ENCODE assay signal across 8 cellular contexts in genomic region chr3:141412087-141412935, GRCh38. TPM values are rescaled to one million over a fixed set of nuclear protein-coding genes. Genes with fewer than 3 reads are reported as not detected.
A peak's percentile ranks its signal among the peaks of the same experiment; 100 is the strongest.
DNase-seq lines count a peak whose midpoint lies in the region; ATAC-seq and TF ChIP-seq lines count a peak whose summit lies in the region.

No MANE protein-coding gene starts in this region.

- peaks cover 40% of the 10 kb centered on the region for H3K36me3 Mint-ChIP-seq in CD4-positive, CD25-positive, alpha-beta regulatory T cell

- H3K4me3 ChIP-seq in CD4-positive, CD25-positive, alpha-beta regulatory T cell (ENCODE audit: low read depth, low read length): peak overlapping the region; percentile 76
- H3K4me3 ChIP-seq in HAP-1 (no peak overlapping the region), heart right ventricle (peak overlapping the region in 9 of 10 donors; percentile 9 to 49 (median 40)), rectal smooth muscle tissue (ENCODE audit: low read length) (peak overlapping the region; percentile 40)

- in situ Hi-C loops in HAP-1 (cut with MboI; ENCODE audit: low sequenced_read_pairs): no loop called here

- H3K27me3 Mint-ChIP-seq in CD4-positive, CD25-positive, alpha-beta regulatory T cell: no peaks in the 10 kb centered on the region

- DNase-seq in CD4-positive, CD25-positive, alpha-beta regulatory T cell: peak; percentile 48 to 87 (median 73)
- peak; percentile 30 to 48 for DNase-seq in HAP-1 (ENCODE audit: low spot score in 2 of 2)
- DNase-seq in OCI-M1 (lab: John Stamatoyannopoulos, UW): peak; percentile 81
- DNase-seq in activated naive CD8-positive, alpha-beta T cell treated with anti-CD3 and anti-CD28 coated beads, Interleukin-2, amount 50 U/mL, for 16 hours (ENCODE audit: low read depth, low spot score): peak; percentile 11
- DNase-seq in heart right ventricle: peak in 1 of 2 donors; percentile 75
- DNase-seq in NOMO-1 (lab: John Stamatoyannopoulos, UW; ENCODE audit: unreplicated experiment in 2 of 2): no peak
- no peak for DNase-seq in MV-4-11 (lab: John Stamatoyannopoulos, UW)

- peaks cover 33 to 98% (median 78%) of the 10 kb centered on the region in 4 donors for H3K4me1 Mint-ChIP-seq in CD4-positive, CD25-positive, alpha-beta regulatory T cell

- H3K27me3 ChIP-seq in CD4-positive, CD25-positive, alpha-beta regulatory T cell (ENCODE audit: control insufficient read depth, insufficient read depth, low read length): no peaks in the 10 kb centered on the region
- H3K27me3 ChIP-seq in HAP-1 (ENCODE audit: low read depth) (no peaks in the 10 kb centered on the region), heart right ventricle (no peaks in the 10 kb centered on the region), rectal smooth muscle tissue (ENCODE audit: control insufficient read depth, insufficient read depth, low read length) (no peaks in the 10 kb centered on the region)

- ATAC-seq in CD4-positive, CD25-positive, alpha-beta regulatory T cell (ENCODE audit: low read depth in 2 of 2): peak; percentile 57 to 58
- ATAC-seq in heart right ventricle: peak; percentile 19 to 81 (median 70)

- peaks cover 77% of the 10 kb centered on the region for H3K4me1 ChIP-seq in CD4-positive, CD25-positive, alpha-beta regulatory T cell (ENCODE audit: control insufficient read depth, insufficient read depth, low read length, poor library complexity, severe bottlenecking)
- H3K4me1 ChIP-seq in HAP-1: peaks cover 17% of the 10 kb centered on the region
- peaks cover 17 to 99% (median 95%) of the 10 kb centered on the region in 9 donors for H3K4me1 ChIP-seq in heart right ventricle
- H3K4me1 ChIP-seq in rectal smooth muscle tissue (ENCODE audit: control insufficient read depth, insufficient read depth, low read length): peaks cover 57% of the 10 kb centered on the region

- no peaks in the 10 kb centered on the region for H3K9me3 Mint-ChIP-seq in CD4-positive, CD25-positive, alpha-beta regulatory T cell

- WGBS in heart right ventricle, 2 donors: 5% methylated on average over 10 of the region's 10 CpGs

- peak overlapping the region; percentile 92 for H3K27ac ChIP-seq in CD4-positive, CD25-positive, alpha-beta regulatory T cell (ENCODE audit: insufficient read depth, low read length, poor library complexity, severe bottlenecking)
- H3K27ac ChIP-seq in heart right ventricle (peak overlapping the region; percentile 88 to 99 (median 96)), rectal smooth muscle tissue (ENCODE audit: low read depth, low read length) (peak overlapping the region; percentile 86)

- peak overlapping the region; percentile 73 to 92 (median 87) for H3K4me3 Mint-ChIP-seq in CD4-positive, CD25-positive, alpha-beta regulatory T cell

- peak overlapping the region; percentile 97 to 99 (median 99) for H3K27ac Mint-ChIP-seq in CD4-positive, CD25-positive, alpha-beta regulatory T cell

- peaks cover 37% of the 10 kb centered on the region for H3K36me3 ChIP-seq in CD4-positive, CD25-positive, alpha-beta regulatory T cell (ENCODE audit: control insufficient read depth, insufficient read depth, low read length)
- no peaks in the 10 kb centered on the region; the same call in 1 of the 2 replicates for H3K36me3 ChIP-seq in HAP-1 (replicated peaks)
- peaks cover 0 to 71% (median 14%) of the 10 kb centered on the region in 9 donors for H3K36me3 ChIP-seq in heart right ventricle
- H3K36me3 ChIP-seq in rectal smooth muscle tissue (ENCODE audit: control insufficient read depth, insufficient read depth, low read length): peaks cover 14% of the 10 kb centered on the region

- no peaks in the 10 kb centered on the region for H3K9me3 ChIP-seq in CD4-positive, CD25-positive, alpha-beta regulatory T cell (ENCODE audit: control insufficient read depth in 2 of 2, low read length in 2 of 2)
- no peaks in the 10 kb centered on the region for H3K9me3 ChIP-seq in HAP-1
- H3K9me3 ChIP-seq in heart right ventricle: no peaks in the 10 kb centered on the region

- no peak for TF ChIP-seq CTCF in heart right ventricle (IDR thresholded peaks at IDR 0.05)

- peak overlapping the region; percentile 16 for H3K9ac ChIP-seq in rectal smooth muscle tissue (ENCODE audit: low read length)

- intact Hi-C loops in heart right ventricle (cut with DNase I): loop anchor here in 4 of 10 donors (1.0 to 5.0 kb wide), 2 partner anchors 44 to 45 kb away; partner anchors contain the start of gene ZBTB38 (in 4 of the 4)

RNA-seq across cellular contexts. Expression of gene ZBTB38, which starts 44.0 kb away (rescaled TPM):
- total RNA-seq in CD4-positive, CD25-positive, alpha-beta regulatory T cell: 75.7 TPM
- 100 to 1,000 TPM in 2 of 4 donors, 10 to 100 TPM in 2; 65.0 to 148 (median 116) TPM for polyA plus RNA-seq in CD4-positive, CD25-positive, alpha-beta regulatory T cell
- total RNA-seq in heart right ventricle: 100 to 1,000 TPM in 8 of 10 donors, 10 to 100 TPM in 2; 86.8 to 156 (median 139) TPM
- 10 to 100 TPM; 14.7 to 21.3 TPM for polyA plus RNA-seq in heart right ventricle

Comparison
In these comparisons a context has a peak if more than half of its experiments do, and no peak if none do; other contexts are left out.
1. DNase-seq: peak in CD4-positive, CD25-positive, alpha-beta regulatory T cell (3 of 3), HAP-1 (2 of 2), OCI-M1 (single experiment) and activated naive CD8-positive, alpha-beta T cell treated with anti-CD3 and anti-CD28 coated beads, Interleukin-2, amount 50 U/mL, for 16 hours (single experiment); none in NOMO-1 (0 of 2) and MV-4-11 (single experiment).
2. Peak in every context shown above with its lines, with median percentiles within 50 percentile points of each other: H3K27ac ChIP-seq.